Comparison of ENCODE assay signal across 13 cellular contexts in the genomic region with DNA sequence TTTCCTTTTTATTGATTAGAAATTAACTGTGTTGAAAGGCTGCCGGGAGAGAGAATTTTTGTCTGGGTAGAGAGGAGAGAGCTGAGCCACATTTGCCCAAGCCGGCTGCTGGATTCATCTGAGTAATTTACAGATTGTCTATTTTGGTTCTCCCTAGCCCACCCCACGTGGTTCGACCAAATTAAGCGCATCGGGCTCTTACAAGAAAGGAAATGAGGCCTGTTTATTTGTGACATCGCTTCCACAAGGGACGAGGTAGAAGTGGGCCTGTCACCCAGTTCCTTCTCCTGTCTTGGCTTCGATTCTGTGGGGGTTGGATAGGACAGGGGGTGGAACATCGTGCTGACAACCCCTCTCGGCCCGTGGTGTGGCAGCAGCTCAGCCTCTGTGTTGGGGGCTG. TPM values are rescaled to one million over a fixed set of nuclear protein-coding genes. Genes with fewer than 3 reads are reported as not detected.
DNase-seq lines count a peak whose midpoint lies in the region; ATAC-seq and TF ChIP-seq lines count a peak whose summit lies in the region.
"Had no signal": no experiment of that assay in that cellular context is flagged by ENCODE, and none has a peak within 500 bp of the region (broad histone marks: within the 10 kb centered on the region; RNA-seq: fewer than 3 reads in every experiment).

No MANE protein-coding gene starts in this region.

- 0 out of 2 replicates have a peak, but pooled peaks cover 1% of the 10 kb centered on the region for H3K36me3 ChIP-seq in GM23338 (ENCODE audit: insufficient read depth)
- no peaks in the 10 kb centered on the region for H3K36me3 ChIP-seq in heart right ventricle
- H3K36me3 ChIP-seq: thoracic aorta had no signal

- H3K4me3 ChIP-seq in GM23338 = no peak overlapping the region
- no peak overlapping the region for H3K4me3 ChIP-seq in heart right ventricle
- H3K4me3 ChIP-seq: thoracic aorta had no signal

- H3K27me3 Mint-ChIP-seq in GM23338 (ENCODE audit: insufficient read depth, low read depth, poor library complexity) (peaks cover 4% of the 10 kb centered on the region), IgD-negative memory B cell (no peaks in the 10 kb centered on the region), naive B cell (no peaks in the 10 kb centered on the region)
- H3K27me3 Mint-ChIP-seq: activated CD4-positive, alpha-beta T cell treated with anti-CD3 and anti-CD28 coated beads for 36 hours had no signal

- no peak for DNase-seq in GM23338 (ENCODE audit: low spot score)
- DNase-seq in naive B cell = peak; percentile 74
- DNase-seq in activated naive CD4-positive, alpha-beta T cell treated with Interleukin-2 at 50 U/mL for 16 hours = no peak
- no peak for DNase-seq in kidney glomerular epithelial cell (lab: John Stamatoyannopoulos, UW)
- DNase-seq in SW480 (ENCODE audit: low spot score) = no peak
- DNase-seq in heart right ventricle = no peak
- DNase-seq: activated CD4-positive, alpha-beta T cell treated with anti-CD3 and anti-CD28 coated beads for 36 hours; aorta; NCI-H526 treated with DMSO at 0.1 percent for 48 hours had no signal

- H3K4me1 ChIP-seq in GM23338 (ENCODE audit: insufficient read depth) (peaks cover 8% of the 10 kb centered on the region), heart right ventricle (no peaks in the 10 kb centered on the region)

- peak overlapping the region; percentile 45; the same call in 1 of the 2 replicates for H3K27ac Mint-ChIP-seq in GM23338
- peak overlapping the region; percentile 85 to 97 (median 93) for H3K27ac Mint-ChIP-seq in IgD-negative memory B cell
- H3K27ac Mint-ChIP-seq in naive B cell = peak overlapping the region; percentile 96 to 99 (median 98)
- H3K27ac Mint-ChIP-seq: activated CD4-positive, alpha-beta T cell treated with anti-CD3 and anti-CD28 coated beads for 36 hours had no signal

- no peaks in the 10 kb centered on the region for H3K79me2 ChIP-seq in GM23338 (replicated peaks; ENCODE audit: insufficient read depth)

- peaks cover 0 to 20% (median 3%) of the 10 kb centered on the region in 11 donors for H3K9me3 ChIP-seq in heart right ventricle
- H3K9me3 ChIP-seq: thoracic aorta had no signal

- H2AFZ ChIP-seq in GM23338 = peak overlapping the region; percentile 0; the same call in 1 of the 2 replicates

- H3K4me2 ChIP-seq in GM23338 = no peak overlapping the region

- WGBS in heart right ventricle, 2 donors = 67 to 68% methylated on average over 12 of the region's 12 CpGs

- H3F3A ChIP-seq in GM23338 (replicated peaks; ENCODE audit: low read depth) = no peaks in the 10 kb centered on the region

- no peaks in the 10 kb centered on the region for H3K9me2 ChIP-seq in GM23338 (ENCODE audit: insufficient read depth)

- TF ChIP-seq CTCF in GM23338 (conservative IDR thresholded peaks at IDR 0.05; ENCODE audit: low read depth in 2 of 2) = no peak
- no peak for TF ChIP-seq CTCF in heart right ventricle (IDR thresholded peaks at IDR 0.05)

- no peaks in the 10 kb centered on the region for H4K20me1 ChIP-seq in GM23338 (replicated peaks; ENCODE audit: insufficient read depth)

- H3K27ac ChIP-seq in GM23338 (ENCODE audit: low read depth) (no peak overlapping the region), heart right ventricle (peak overlapping the region in 1 of 10 donors; percentile 55)
- H3K27ac ChIP-seq: thoracic aorta had no signal

- H3K9me3 Mint-ChIP-seq in GM23338 (peaks cover 25% of the 10 kb centered on the region), IgD-negative memory B cell (peaks cover 0 to 2% (median 2%) of the 10 kb centered on the region in 3 donors), naive B cell (peaks cover 0 to 35% (median 14%) of the 10 kb centered on the region in 7 donors)

- H3K4me3 Mint-ChIP-seq in GM23338 (no peak overlapping the region), IgD-negative memory B cell (peak overlapping the region; percentile 75 to 94 (median 86)), naive B cell (peak overlapping the region; percentile 72 to 94 (median 88))
- H3K4me3 Mint-ChIP-seq: activated CD4-positive, alpha-beta T cell treated with anti-CD3 and anti-CD28 coated beads for 36 hours had no signal

- intact Hi-C loops in heart right ventricle (cut with DNase I) = no loop called here

- peaks cover 18% of the 10 kb centered on the region; the same call in 2 of the 3 replicates for H3K36me3 Mint-ChIP-seq in GM23338 (ENCODE audit: low read depth)
- H3K36me3 Mint-ChIP-seq in IgD-negative memory B cell = peaks cover 2% of the 10 kb centered on the region
- H3K36me3 Mint-ChIP-seq in naive B cell = peaks cover 0 to 16% of the 10 kb centered on the region in 2 donors

- no peaks in the 10 kb centered on the region for H3K27me3 ChIP-seq in GM23338 (ENCODE audit: insufficient read depth)
- no peaks in the 10 kb centered on the region for H3K27me3 ChIP-seq in heart right ventricle

- peaks cover 11% of the 10 kb centered on the region for H3K4me1 Mint-ChIP-seq in GM23338
- H3K4me1 Mint-ChIP-seq in IgD-negative memory B cell = peaks cover 17 to 35% (median 31%) of the 10 kb centered on the region in 3 donors
- peaks cover 24 to 83% (median 38%) of the 10 kb centered on the region in 3 donors for H3K4me1 Mint-ChIP-seq in naive B cell
- H3K4me1 Mint-ChIP-seq: activated CD4-positive, alpha-beta T cell treated with anti-CD3 and anti-CD28 coated beads for 36 hours had no signal

- ATAC-seq in GM18861 (IDR thresholded peaks at IDR 0.05; ENCODE audit: unreplicated experiment) (peak; percentile 21), GM23338 (no peak), naive B cell (ENCODE audit: low read depth in 2 of 2) (peak; percentile 51 to 54), heart right ventricle (no peak)
- ATAC-seq: activated CD4-positive, alpha-beta T cell treated with anti-CD3 and anti-CD28 coated beads for 36 hours had no signal

TF ChIP-seq in GM23338, 12 proteins besides CTCF, POLR2A, EP300 and RAD21 (continues in another document):
- TF ChIP-seq STAT1 (IDR thresholded peaks at IDR 0.05; ENCODE audit: unreplicated experiment) (no peak), CREB1 (CRISPR knock-in tag; IDR thresholded peaks at IDR 0.05; ENCODE audit: low read depth) (no peak), JUNB (IDR thresholded peaks at IDR 0.05; ENCODE audit: unreplicated experiment) (no peak), ZNF331 (CRISPR knock-in tag; IDR thresholded peaks at IDR 0.05; ENCODE audit: low read depth) (no peak), EZH2 (IDR thresholded peaks at IDR 0.05; ENCODE audit: low read depth, unreplicated experiment) (no peak), EZH2phosphoT487 (IDR thresholded peaks at IDR 0.05; ENCODE audit: unreplicated experiment) (no peak), ZNF114 (CRISPR knock-in tag; IDR thresholded peaks at IDR 0.05) (no peak), POLR2AphosphoS5 (IDR thresholded peaks at IDR 0.05; ENCODE audit: low read depth) (no peak)
- TF ChIP-seq, protein P1, sequence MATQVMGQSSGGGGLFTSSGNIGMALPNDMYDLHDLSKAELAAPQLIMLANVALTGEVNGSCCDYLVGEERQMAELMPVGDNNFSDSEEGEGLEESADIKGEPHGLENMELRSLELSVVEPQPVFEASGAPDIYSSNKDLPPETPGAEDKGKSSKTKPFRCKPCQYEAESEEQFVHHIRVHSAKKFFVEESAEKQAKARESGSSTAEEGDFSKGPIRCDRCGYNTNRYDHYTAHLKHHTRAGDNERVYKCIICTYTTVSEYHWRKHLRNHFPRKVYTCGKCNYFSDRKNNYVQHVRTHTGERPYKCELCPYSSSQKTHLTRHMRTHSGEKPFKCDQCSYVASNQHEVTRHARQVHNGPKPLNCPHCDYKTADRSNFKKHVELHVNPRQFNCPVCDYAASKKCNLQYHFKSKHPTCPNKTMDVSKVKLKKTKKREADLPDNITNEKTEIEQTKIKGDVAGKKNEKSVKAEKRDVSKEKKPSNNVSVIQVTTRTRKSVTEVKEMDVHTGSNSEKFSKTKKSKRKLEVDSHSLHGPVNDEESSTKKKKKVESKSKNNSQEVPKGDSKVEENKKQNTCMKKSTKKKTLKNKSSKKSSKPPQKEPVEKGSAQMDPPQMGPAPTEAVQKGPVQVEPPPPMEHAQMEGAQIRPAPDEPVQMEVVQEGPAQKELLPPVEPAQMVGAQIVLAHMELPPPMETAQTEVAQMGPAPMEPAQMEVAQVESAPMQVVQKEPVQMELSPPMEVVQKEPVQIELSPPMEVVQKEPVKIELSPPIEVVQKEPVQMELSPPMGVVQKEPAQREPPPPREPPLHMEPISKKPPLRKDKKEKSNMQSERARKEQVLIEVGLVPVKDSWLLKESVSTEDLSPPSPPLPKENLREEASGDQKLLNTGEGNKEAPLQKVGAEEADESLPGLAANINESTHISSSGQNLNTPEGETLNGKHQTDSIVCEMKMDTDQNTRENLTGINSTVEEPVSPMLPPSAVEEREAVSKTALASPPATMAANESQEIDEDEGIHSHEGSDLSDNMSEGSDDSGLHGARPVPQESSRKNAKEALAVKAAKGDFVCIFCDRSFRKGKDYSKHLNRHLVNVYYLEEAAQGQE (IDR thresholded peaks at IDR 0.05; ENCODE audit: unreplicated experiment) = no peak

RNA-seq across cellular contexts. Expression of a gene that starts 42.9 kb away (rescaled TPM):
- 6.9 and 9.5 TPM in 2 replicates for total RNA-seq in GM23338 (2014; rRNA removed; shearing (Covaris generic))
- 5.3 and 6.1 TPM in 2 replicates for polyA plus RNA-seq in GM23338 (2016; fragmentation: Nextera tagmentation; extraction: Ambion mirVana)
- polyA plus RNA-seq in IgD-negative memory B cell = 3.2 TPM
- 10 to 100 TPM; 23.6 to 51.9 (median 33.1) TPM for polyA plus RNA-seq in naive B cell (ENCODE audit: low read depth in 6 of 6)
- 1 to 10 TPM in 3 of 10 donors, under 1 TPM in 7; 0.20 to 1.3 (median 0.69) TPM for total RNA-seq in heart right ventricle
- under 1 TPM; 0.41 to 0.51 TPM for polyA plus RNA-seq in heart right ventricle
- total RNA-seq: activated CD4-positive, alpha-beta T cell treated with anti-CD3 and anti-CD28 coated beads for 36 hours had no signal
- polyA plus RNA-seq: fibroblast of lung had no signal

Comparison
In these comparisons a context has a peak if more than half of its experiments do, and no peak if none do; other contexts are left out.
1. ATAC-seq: peak in GM18861 (single experiment) and naive B cell (2 of 2); none in GM23338 (single experiment) and heart right ventricle (0 of 8).
2. H3K27ac Mint-ChIP-seq: peak in every context shown above with its lines; median percentile 98 in naive B cell; 93 in IgD-negative memory B cell; 45 in GM23338.